1 cellular context compared by ENCODE assay signal in genomic region chr14:103885509-103885932, GRCh38.
A peak's percentile ranks its signal among the peaks of the same experiment; 100 is the strongest.
TF ChIP-seq lines count a peak whose summit lies in the region.

No MANE protein-coding gene starts in this region.

TF ChIP-seq in HepG2, 621 proteins besides CTCF, POLR2A, EP300 and RAD21 (continued from another document and continues in another):
- no peak for TF ChIP-seq UBTF (CRISPR knock-in tag; IDR thresholded peaks at IDR 0.05)
- TF ChIP-seq ZNF24 (IDR thresholded peaks at IDR 0.05) = no peak
- no peak for TF ChIP-seq ZNF446 (CRISPR knock-in tag; IDR thresholded peaks at IDR 0.05)
- no peak for TF ChIP-seq ZZZ3 (CRISPR knock-in tag; IDR thresholded peaks at IDR 0.05; ENCODE audit: borderline replicate concordance)
- no peak for TF ChIP-seq HBP1 (CRISPR knock-in tag; IDR thresholded peaks at IDR 0.05; ENCODE audit: low read depth)
- TF ChIP-seq SP5 (CRISPR knock-in tag; IDR thresholded peaks at IDR 0.05; ENCODE audit: borderline replicate concordance, low read depth) = peak; percentile 47
- no peak for TF ChIP-seq AFF4 (CRISPR knock-in tag; IDR thresholded peaks at IDR 0.05)
- TF ChIP-seq SMARCE1 (IDR thresholded peaks at IDR 0.05; ENCODE audit: borderline replicate concordance) = no peak
- TF ChIP-seq KAT8 (CRISPR knock-in tag; IDR thresholded peaks at IDR 0.05) = no peak
- peak; percentile 38; the same call in 1 of the 2 replicates for TF ChIP-seq SAP130 (CRISPR knock-in tag; IDR thresholded peaks at IDR 0.05; ENCODE audit: low read depth)
- no peak for TF ChIP-seq NFYC (CRISPR knock-in tag; IDR thresholded peaks at IDR 0.05)
- no peak for TF ChIP-seq ZNF570 (CRISPR knock-in tag; IDR thresholded peaks at IDR 0.05; ENCODE audit: borderline replicate concordance)
- TF ChIP-seq ZNF251 (CRISPR knock-in tag; IDR thresholded peaks at IDR 0.05) = no peak
- TF ChIP-seq HMG20B (CRISPR knock-in tag; conservative IDR thresholded peaks at IDR 0.05) = no peak
- TF ChIP-seq RARA (CRISPR knock-in tag; IDR thresholded peaks at IDR 0.05) = peak; percentile 94
- no peak for TF ChIP-seq MAFF (IDR thresholded peaks at IDR 0.05; ENCODE audit: low read depth, low read length)
- no peak for TF ChIP-seq SAFB2 (CRISPR knock-in tag; IDR thresholded peaks at IDR 0.05; ENCODE audit: borderline replicate concordance, low read depth)
- TF ChIP-seq ZFYVE20 (CRISPR knock-in tag; IDR thresholded peaks at IDR 0.05; ENCODE audit: borderline replicate concordance, low read depth) = no peak
- no peak for TF ChIP-seq U2AF2 (IDR thresholded peaks at IDR 0.05; ENCODE audit: low read depth, low read length)
- no peak for TF ChIP-seq MTA3 (CRISPR knock-in tag; IDR thresholded peaks at IDR 0.05)
- TF ChIP-seq HOXA3 (CRISPR knock-in tag; IDR thresholded peaks at IDR 0.05) = peak; percentile 69
- TF ChIP-seq NR1H2 (CRISPR knock-in tag; IDR thresholded peaks at IDR 0.05; ENCODE audit: borderline replicate concordance, low read depth) = 0 out of 2 replicates have a peak, but pooled peaks have one; percentile 52
- TF ChIP-seq U2AF1 (optimal IDR thresholded peaks at IDR 0.05; ENCODE audit: low read depth, low read length) = no peak
- TF ChIP-seq ZNF234 (CRISPR knock-in tag; conservative IDR thresholded peaks at IDR 0.05) = no peak
- TF ChIP-seq HMGXB3 (CRISPR knock-in tag; IDR thresholded peaks at IDR 0.05; ENCODE audit: borderline replicate concordance) = no peak
- no peak for TF ChIP-seq NFYB (CRISPR knock-in tag; IDR thresholded peaks at IDR 0.05)
- no peak for TF ChIP-seq KLF12 (CRISPR knock-in tag; IDR thresholded peaks at IDR 0.05; ENCODE audit: borderline replicate concordance)
- TF ChIP-seq BRD4 (CRISPR knock-in tag; IDR thresholded peaks at IDR 0.05) = no peak
- TF ChIP-seq ATF3 (CRISPR knock-in tag; IDR thresholded peaks at IDR 0.05) = no peak
- TF ChIP-seq SIN3B (IDR thresholded peaks at IDR 0.05; ENCODE audit: low read length) = no peak
- TF ChIP-seq ZNF597 (CRISPR knock-in tag; IDR thresholded peaks at IDR 0.05) = no peak
- peak; percentile 80 for TF ChIP-seq ESRRA (CRISPR knock-in tag; IDR thresholded peaks at IDR 0.05; ENCODE audit: low read depth)
- TF ChIP-seq AKAP8 (CRISPR knock-in tag; IDR thresholded peaks at IDR 0.05) = no peak
- 0 out of 2 replicates have a peak, but pooled peaks have one; percentile 17 for TF ChIP-seq PRDM10 (CRISPR knock-in tag; IDR thresholded peaks at IDR 0.05; ENCODE audit: low read depth)
- TF ChIP-seq ZNF780A (CRISPR knock-in tag; IDR thresholded peaks at IDR 0.05) = no peak
- TF ChIP-seq ZNF382 (CRISPR knock-in tag; IDR thresholded peaks at IDR 0.05; ENCODE audit: borderline replicate concordance) = no peak
- TF ChIP-seq GLMP (CRISPR knock-in tag; IDR thresholded peaks at IDR 0.05; ENCODE audit: borderline replicate concordance) = no peak
- peak; percentile 70 for TF ChIP-seq ZBTB7B (CRISPR knock-in tag; IDR thresholded peaks at IDR 0.05)
- TF ChIP-seq ZNF264 (CRISPR knock-in tag; IDR thresholded peaks at IDR 0.05) = no peak
- no peak for TF ChIP-seq FOXK2 (IDR thresholded peaks at IDR 0.05)
- TF ChIP-seq IKZF4 (CRISPR knock-in tag; IDR thresholded peaks at IDR 0.05; ENCODE audit: borderline replicate concordance, low read depth, not compliant biosample characterization) = no peak
- TF ChIP-seq ATM (IDR thresholded peaks at IDR 0.05; ENCODE audit: borderline replicate concordance) = no peak
- TF ChIP-seq TAF15 (IDR thresholded peaks at IDR 0.05; ENCODE audit: low read depth, low read length, poor library complexity, severe bottlenecking) = no peak
- no peak for TF ChIP-seq MLX (CRISPR knock-in tag; IDR thresholded peaks at IDR 0.05)
- no peak for TF ChIP-seq STAG1 (CRISPR knock-in tag; IDR thresholded peaks at IDR 0.05)
- no peak for TF ChIP-seq REXO4 (CRISPR knock-in tag; IDR thresholded peaks at IDR 0.05; ENCODE audit: borderline replicate concordance)
- TF ChIP-seq RAD51 (IDR thresholded peaks at IDR 0.05; ENCODE audit: borderline replicate concordance) = no peak
